Comparison of ENCODE assay signal across 8 cellular contexts in genomic region chr12:12718382-12718761, GRCh38. TPM values are rescaled to one million over a fixed set of nuclear protein-coding genes. Genes with fewer than 3 reads are reported as not detected.
DNase-seq lines count a peak whose midpoint lies in the region; ATAC-seq and TF ChIP-seq lines count a peak whose summit lies in the region.

No MANE protein-coding gene starts in this region.

- TF ChIP-seq POLR2A in sigmoid colon (IDR thresholded peaks at IDR 0.05): no peak

- intact Hi-C loops in sigmoid colon (cut with DNase I): loop anchor here (5.0 to 10.0 kb wide), 5 partner anchors 106 to 1164 kb away; partner anchors contain the start of genes BORCS5, CREBL2, DUSP16 and ETV6

- peak overlapping the region; percentile 94 for H3K27ac ChIP-seq in GM23248
- peak overlapping the region; percentile 74; the same call in 1 of the 2 replicates for H3K27ac ChIP-seq in SJCRH30
- H3K27ac ChIP-seq in fibroblast of lung (ENCODE audit: insufficient read depth, low read length): peak overlapping the region; percentile 95
- peak overlapping the region; percentile 98 to 100 (median 99) for H3K27ac ChIP-seq in sigmoid colon

- no peaks in the 10 kb centered on the region for H4K20me1 ChIP-seq in GM23248 (ENCODE audit: insufficient read depth)
- no peaks in the 10 kb centered on the region for H4K20me1 ChIP-seq in fibroblast of lung (ENCODE audit: control insufficient read depth, extremely low read depth, insufficient read depth, low read length)

- in situ Hi-C loops in GM23248 (cut with MboI): loop anchor here (25.0 kb wide), 2 partner anchors 631 to 1131 kb away; no protein-coding TSS in a partner anchor

- peaks cover 59% of the 10 kb centered on the region for H3F3A ChIP-seq in GM23248 (ENCODE audit: insufficient read depth)

- H3K79me2 ChIP-seq in GM23248 (ENCODE audit: insufficient read depth) (peaks cover 61% of the 10 kb centered on the region), fibroblast of lung (ENCODE audit: control insufficient read depth, insufficient read depth, low read length) (peaks cover 60% of the 10 kb centered on the region)

- H3K4me3 ChIP-seq in GM23248: peak overlapping the region; percentile 90
- H3K4me3 ChIP-seq in SJCRH30: peak overlapping the region; percentile 93
- peak overlapping the region; percentile 93 to 97 (median 96) for H3K4me3 ChIP-seq in fibroblast of lung (replicated peaks in 1 of 4; ENCODE audit: control extremely low read depth in 1 of 4, insufficient read depth in 1 of 4, low read depth in 3 of 4, low read length in 4 of 4)
- peak overlapping the region; percentile 77 to 94 (median 88) for H3K4me3 ChIP-seq in sigmoid colon

- H3K4me2 ChIP-seq in GM23248 (ENCODE audit: unreplicated experiment): peak overlapping the region; percentile 89
- peak overlapping the region; percentile 95 for H3K4me2 ChIP-seq in fibroblast of lung (ENCODE audit: extremely low read depth, insufficient read depth, low read length)

- TF ChIP-seq CTCF in fibroblast of lung (conservative IDR thresholded peaks at IDR 0.05 in 1 of 2, IDR thresholded peaks at IDR 0.05 in 1 of 2; ENCODE audit: low read depth in 1 of 2, low read length in 2 of 2) (no peak), sigmoid colon (IDR thresholded peaks at IDR 0.05) (no peak)

- peak overlapping the region; percentile 97 for H3K9ac ChIP-seq in GM23248
- peak overlapping the region; percentile 97 for H3K9ac ChIP-seq in fibroblast of lung (ENCODE audit: insufficient read depth, low read length)

- H3K36me3 ChIP-seq in GM23248 (ENCODE audit: low read depth) (peaks cover 27% of the 10 kb centered on the region; the same call in 1 of the 2 replicates), SJCRH30 (peaks cover 11% of the 10 kb centered on the region), fibroblast of lung (ENCODE audit: control insufficient read depth, insufficient read depth, low read length) (peaks cover 6% of the 10 kb centered on the region), sigmoid colon (peaks cover 0 to 36% (median 2%) of the 10 kb centered on the region in 4 donors)

- H3K27me3 ChIP-seq in GM23248 (replicated peaks; ENCODE audit: insufficient read depth) (no peaks in the 10 kb centered on the region), SJCRH30 (no peaks in the 10 kb centered on the region), fibroblast of lung (ENCODE audit: control insufficient read depth, insufficient read depth, low read length) (no peaks in the 10 kb centered on the region), sigmoid colon (no peaks in the 10 kb centered on the region)

- H3K4me1 ChIP-seq in GM23248 (ENCODE audit: insufficient read depth) (peaks cover 59% of the 10 kb centered on the region), SJCRH30 (peaks cover 18% of the 10 kb centered on the region), fibroblast of lung (ENCODE audit: control insufficient read depth, extremely low read depth, insufficient read depth, low read length) (peaks cover 19% of the 10 kb centered on the region), sigmoid colon (peaks cover 0 to 73% (median 66%) of the 10 kb centered on the region in 4 donors)

- DNase-seq in GM23248 (peak; percentile 54), SJCRH30 (no peak), fibroblast of lung (ENCODE audit: low read depth in 2 of 2) (peak in 1 of 2 donors; percentile 20), sigmoid colon (no peak), cerebellum (ENCODE audit: low spot score) (no peak), SKM-1 (lab: John Stamatoyannopoulos, UW; ENCODE audit: unreplicated experiment) (no peak), glomerular visceral epithelial cell (ENCODE audit: extremely low spot score) (no peak)

- H3K9me3 ChIP-seq in GM23248 (ENCODE audit: low read depth) (no peaks in the 10 kb centered on the region), SJCRH30 (replicated peaks) (no peaks in the 10 kb centered on the region), fibroblast of lung (ENCODE audit: control insufficient read depth, insufficient read depth, low read depth, low read length) (no peaks in the 10 kb centered on the region), sigmoid colon (no peaks in the 10 kb centered on the region)

- no peak overlapping the region for H2AFZ ChIP-seq in GM23248
- H2AFZ ChIP-seq in fibroblast of lung (ENCODE audit: low read length): no peak overlapping the region

- TF ChIP-seq EP300 in sigmoid colon (IDR thresholded peaks at IDR 0.05): no peak

- H3K9me2 ChIP-seq in GM23248 (ENCODE audit: insufficient read depth): no peaks in the 10 kb centered on the region

- WGBS in GM23248 (ENCODE audit: low coverage in 1 of 2, low lambda C conversion rate in 2 of 2, missing lambda C conversion rate in 2 of 2), 2 experiments: 0 to 2% methylated on average over 9 of the region's 9 CpGs
- 0 to 1% methylated on average over 9 of the region's 9 CpGs for WGBS in sigmoid colon, 2 donors

- no peak for ATAC-seq in HG03196 (IDR thresholded peaks at IDR 0.05; ENCODE audit: unreplicated experiment)

RNA-seq across cellular contexts. Expression of gene CDKN1B, which starts 1.2 kb away (rescaled TPM):
- total RNA-seq in GM23248 (2014; rRNA removed; shearing (Covaris generic)): 24.4 and 27.9 TPM in 2 replicates
- polyA plus RNA-seq in GM23248 (2016; fragmentation: Nextera tagmentation; extraction: Ambion mirVana) (3.4 TPM in 2 replicates), fibroblast of lung (12.6 and 21.4 TPM in 2 replicates), sigmoid colon (10 to 100 TPM; 36.8 to 47.1 (median 43.8) TPM)
- total RNA-seq in SJCRH30 (2014; rRNA removed; shearing (Covaris generic)): 37.1 and 37.6 TPM in 2 replicates
- total RNA-seq in fibroblast of lung (50.9 and 58.0 TPM in 2 replicates), sigmoid colon (100 to 1,000 TPM in 1 of 4 donors, 10 to 100 TPM in 3; 52.5 to 106 (median 81.3) TPM), cerebellum (64.6 TPM)
- polyA plus RNA-seq in fibroblast of lung (2012): 16.7 and 28.0 TPM in 2 replicates
- polyA minus RNA-seq in fibroblast of lung (ENCODE audit: low replicate concordance): 0.89 and 2.8 TPM in 2 replicates

RNA-seq across cellular contexts. Expression of gene GPR19, which starts 22.4 kb away (rescaled TPM):
- not detected in 2 replicates for total RNA-seq in GM23248 (2014; rRNA removed; shearing (Covaris generic))
- polyA plus RNA-seq in GM23248 (2016; fragmentation: Nextera tagmentation; extraction: Ambion mirVana) (0.18 TPM in 1 of 2 replicates, not detected in the other), fibroblast of lung (0.24 and 0.35 TPM in 2 replicates), sigmoid colon (under 1 TPM in 1 of 3 donors, not detected in 2; 0.98 TPM)
- 1.1 and 1.3 TPM in 2 replicates for total RNA-seq in SJCRH30 (2014; rRNA removed; shearing (Covaris generic))
- total RNA-seq in fibroblast of lung (not detected in 2 replicates), sigmoid colon (under 1 TPM in 1 of 4 donors, not detected in 3; 0.36 TPM), cerebellum (23.0 TPM)
- polyA plus RNA-seq in fibroblast of lung (2012): 0.20 and 0.36 TPM in 2 replicates
- not detected in 2 replicates for polyA minus RNA-seq in fibroblast of lung (ENCODE audit: low replicate concordance)

Comparison
In these comparisons a context has a peak if more than half of its experiments do, and no peak if none do; other contexts are left out.
1. RNA of gene GPR19, which starts 22.4 kb away (total RNA-seq): 23.0 TPM in cerebellum (single experiment); 1.1 to 1.3 TPM in SJCRH30, not detected in GM23248, not detected in fibroblast of lung and 0.36 TPM in sigmoid colon; every median in the first group is over 10 times any median in the second.
2. Peak in every context shown above with its lines, with median percentiles within 50 percentile points of each other: H3K27ac ChIP-seq and H3K4me3 ChIP-seq.